Comparison of ENCODE assay signal across 8 cellular contexts in genomic region chr14:73026243-73026844, GRCh38. TPM values are rescaled to one million over a fixed set of nuclear protein-coding genes. Genes with fewer than 3 reads are reported as not detected.
DNase-seq lines count a peak whose midpoint lies in the region; ATAC-seq and TF ChIP-seq lines count a peak whose summit lies in the region.

No MANE protein-coding gene starts in this region.

- no peaks in the 10 kb centered on the region for H3K9me3 Mint-ChIP-seq in activated T-cell treated with anti-CD3 and anti-CD28 coated beads, Interleukin-2, amount 50 U/mL, for 24 hours

- in situ Hi-C loops in HAP-1 (cut with MboI; ENCODE audit: low sequenced_read_pairs): no loop called here

- no peak for ATAC-seq in GM19397 (IDR thresholded peaks at IDR 0.05; ENCODE audit: unreplicated experiment)

- intact Hi-C loops in left ventricle myocardium inferior (cut with micrococcal nuclease): no loop called here

- H3K4me3 ChIP-seq in HAP-1 (peak overlapping the region; percentile 68), left ventricle myocardium inferior (peak overlapping the region; percentile 77), skeletal muscle tissue (ENCODE audit: low read length in 3 of 3) (peak overlapping the region; percentile 76 to 94 (median 90))

- H3K27me3 Mint-ChIP-seq in activated T-cell treated with anti-CD3 and anti-CD28 coated beads, Interleukin-2, amount 50 U/mL, for 24 hours: no peaks in the 10 kb centered on the region

- H3K9ac ChIP-seq in skeletal muscle tissue (ENCODE audit: low read depth in 1 of 3, low read length in 3 of 3): peak overlapping the region; percentile 82 to 87 (median 83)

- peak overlapping the region; percentile 85 for H3K27ac ChIP-seq in left ventricle myocardium inferior (replicated peaks)
- peak overlapping the region; percentile 87 for H3K27ac ChIP-seq in skeletal muscle tissue (ENCODE audit: low read depth, low read length)

- DNase-seq in HAP-1 (ENCODE audit: low spot score in 2 of 2) (no peak), left ventricle myocardium inferior (no peak), HT-29 (ENCODE audit: low spot score) (no peak), cerebellar cortex (ENCODE audit: low spot score) (no peak), RKO (ENCODE audit: low spot score) (no peak)
- DNase-seq in activated T-cell treated with anti-CD3 and anti-CD28 coated beads, Interleukin-2, amount 50 U/mL, for 24 hours: no peak

- H3K9me3 ChIP-seq in HAP-1: no peaks in the 10 kb centered on the region
- H3K9me3 ChIP-seq in left ventricle myocardium inferior (replicated peaks): no peaks in the 10 kb centered on the region
- no peaks in the 10 kb centered on the region for H3K9me3 ChIP-seq in skeletal muscle tissue (ENCODE audit: control insufficient read depth in 3 of 3, low read length in 3 of 3)

- peaks cover 52% of the 10 kb centered on the region for H3K4me1 Mint-ChIP-seq in activated T-cell treated with anti-CD3 and anti-CD28 coated beads, Interleukin-2, amount 50 U/mL, for 24 hours (ENCODE audit: low read depth)

- H3K27me3 ChIP-seq in HAP-1 (ENCODE audit: low read depth) (no peaks in the 10 kb centered on the region), left ventricle myocardium inferior (ENCODE audit: low read depth) (no peaks in the 10 kb centered on the region), skeletal muscle tissue (ENCODE audit: control insufficient read depth in 3 of 3, insufficient read depth in 3 of 3, low read length in 3 of 3) (no peaks in the 10 kb centered on the region)

- peaks cover 25% of the 10 kb centered on the region for H3K4me1 ChIP-seq in HAP-1
- H3K4me1 ChIP-seq in left ventricle myocardium inferior: peaks cover 52% of the 10 kb centered on the region
- peaks cover 9 to 20% (median 12%) of the 10 kb centered on the region in 3 donors for H3K4me1 ChIP-seq in skeletal muscle tissue (ENCODE audit: control insufficient read depth in 3 of 3, insufficient read depth in 3 of 3, low read length in 3 of 3)

- peaks cover 35% of the 10 kb centered on the region for H3K36me3 Mint-ChIP-seq in activated T-cell treated with anti-CD3 and anti-CD28 coated beads, Interleukin-2, amount 50 U/mL, for 24 hours (ENCODE audit: low read depth)

- H3K36me3 ChIP-seq in HAP-1 (replicated peaks) (0 out of 2 replicates have a peak, but pooled peaks cover 3% of the 10 kb centered on the region), left ventricle myocardium inferior (peaks cover 21% of the 10 kb centered on the region), skeletal muscle tissue (ENCODE audit: control insufficient read depth in 3 of 3, insufficient read depth in 3 of 3, low read length in 3 of 3) (peaks cover 3 to 20% (median 18%) of the 10 kb centered on the region in 3 donors)

- no peak for TF ChIP-seq CTCF in left ventricle myocardium inferior (IDR thresholded peaks at IDR 0.05; ENCODE audit: borderline replicate concordance)

- H3K27ac Mint-ChIP-seq in activated T-cell treated with anti-CD3 and anti-CD28 coated beads, Interleukin-2, amount 50 U/mL, for 24 hours: peak overlapping the region; percentile 77

- peak overlapping the region; percentile 90 for H3K4me3 Mint-ChIP-seq in activated T-cell treated with anti-CD3 and anti-CD28 coated beads, Interleukin-2, amount 50 U/mL, for 24 hours

RNA-seq across cellular contexts. Expression of gene ZFYVE1, which starts 0.6 kb away (rescaled TPM):
- total RNA-seq in left ventricle myocardium inferior (14.4 TPM), skeletal muscle tissue (11.5 TPM)
- total RNA-seq in HT-29 (2014; rRNA removed; shearing (Covaris generic)): 1.1 and 2.2 TPM in 2 replicates

RNA-seq across cellular contexts. Expression of gene RBM25, which starts 32.0 kb away (rescaled TPM):
- total RNA-seq in left ventricle myocardium inferior (36.9 TPM), skeletal muscle tissue (19.3 TPM)
- total RNA-seq in HT-29 (2014; rRNA removed; shearing (Covaris generic)): 20.3 and 26.1 TPM in 2 replicates
